1 cellular context compared by ENCODE assay signal in genomic region chr17:81822312-81822637, GRCh38.
TF ChIP-seq lines count a peak whose summit lies in the region.

No MANE protein-coding gene starts in this region.

TF ChIP-seq in IMR-90, 13 proteins besides CTCF, POLR2A, EP300 and RAD21:
- TF ChIP-seq MAFK (IDR thresholded peaks at IDR 0.05; ENCODE audit: low read depth, low read length): no peak
- no peak for TF ChIP-seq RFX5 (IDR thresholded peaks at IDR 0.05; ENCODE audit: low read depth, low read length)
